14 cellular contexts compared by ENCODE assay signal in the genomic region with DNA sequence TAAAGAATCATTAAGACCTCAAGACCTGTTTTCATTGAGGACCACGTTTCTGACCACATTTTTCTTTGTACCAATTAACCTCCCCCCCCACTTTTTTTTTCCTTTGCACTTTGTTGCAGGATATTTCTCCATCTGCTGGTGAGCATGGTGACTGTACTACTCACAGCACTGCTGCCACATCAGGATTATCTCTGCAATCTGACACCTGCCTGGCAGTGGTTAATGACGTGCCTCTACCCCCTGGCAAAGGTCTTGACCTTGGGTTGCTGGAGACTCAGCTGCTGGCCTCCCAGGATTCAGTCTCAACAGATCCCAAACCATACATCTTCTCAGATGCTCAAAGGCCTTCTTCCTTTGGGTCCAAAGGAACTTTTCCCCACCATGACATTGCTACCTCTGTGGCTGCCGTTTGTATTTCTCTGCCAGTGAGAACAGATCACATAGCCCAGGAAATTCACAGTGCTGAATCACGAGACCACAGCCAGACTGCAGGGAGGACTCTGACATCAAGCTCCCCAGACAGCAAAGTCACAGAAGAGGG. TPM values are rescaled to one million over a fixed set of nuclear protein-coding genes. Genes with fewer than 3 reads are reported as not detected.
DNase-seq lines count a peak whose midpoint lies in the region; ATAC-seq and TF ChIP-seq lines count a peak whose summit lies in the region.
"Had no signal": no experiment of that assay in that cellular context is flagged by ENCODE, and none has a peak within 500 bp of the region (broad histone marks: within the 10 kb centered on the region; RNA-seq: fewer than 3 reads in every experiment).

No MANE protein-coding gene starts in this region.

- H3K36me3 ChIP-seq in effector memory CD4-positive, alpha-beta T cell (ENCODE audit: control insufficient read depth, insufficient read depth, low read length), result peaks cover 17% of the 10 kb centered on the region

- peak; percentile 41; the same call in 1 of the 2 replicates for TF ChIP-seq CTCF in VCaP (conservative IDR thresholded peaks at IDR 0.05)

- no peaks in the 10 kb centered on the region for H3K27me3 ChIP-seq in effector memory CD4-positive, alpha-beta T cell (replicated peaks; ENCODE audit: control insufficient read depth, insufficient read depth, low read length, poor library complexity, severe bottlenecking)
- no peaks in the 10 kb centered on the region for H3K27me3 ChIP-seq in right cardiac atrium (ENCODE audit: control insufficient read depth, insufficient read depth)

- no peaks in the 10 kb centered on the region for H3K9me3 ChIP-seq in effector memory CD4-positive, alpha-beta T cell (ENCODE audit: control insufficient read depth, low read length)
- H3K9me3 ChIP-seq in right cardiac atrium (ENCODE audit: control insufficient read depth, low read length), result no peaks in the 10 kb centered on the region

- ATAC-seq in HG03442 (IDR thresholded peaks at IDR 0.05; ENCODE audit: unreplicated experiment) (no peak), right cardiac atrium (no peak), GM19395 (IDR thresholded peaks at IDR 0.05; ENCODE audit: unreplicated experiment) (no peak)
- ATAC-seq: K562, left cardiac atrium had no signal

- DNase-seq in A172 (ENCODE audit: low spot score), result peak; percentile 5
- peak; percentile 20 for DNase-seq in HT-29 (ENCODE audit: low spot score)
- peak; percentile 15 to 20 (median 19) for DNase-seq in effector memory CD4-positive, alpha-beta T cell
- no peak for DNase-seq in right cardiac atrium
- DNase-seq in foreskin melanocyte, result no peak
- DNase-seq: left cardiac atrium, retina, substantia nigra had no signal

- intact Hi-C loops in right cardiac atrium (cut with DNase I), result no loop called here

- H3K27ac ChIP-seq in VCaP (no peak overlapping the region), right cardiac atrium (ENCODE audit: low read length) (no peak overlapping the region)
- peak overlapping the region; percentile 59 for H3K27ac ChIP-seq in effector memory CD4-positive, alpha-beta T cell (ENCODE audit: insufficient read depth, low read length, poor library complexity, severe bottlenecking)
- H3K27ac ChIP-seq: epithelial cell of prostate had no signal

- peaks cover 43% of the 10 kb centered on the region for H3K4me1 ChIP-seq in effector memory CD4-positive, alpha-beta T cell (ENCODE audit: control insufficient read depth, insufficient read depth, low read length, poor library complexity, severe bottlenecking)
- no peaks in the 10 kb centered on the region for H3K4me1 ChIP-seq in right cardiac atrium (ENCODE audit: control insufficient read depth, insufficient read depth, low read length)

- H3K4me3 ChIP-seq in effector memory CD4-positive, alpha-beta T cell (ENCODE audit: insufficient read depth, low read depth, low read length, poor library complexity, severe bottlenecking), result no peak overlapping the region
- no peak overlapping the region for H3K4me3 ChIP-seq in right cardiac atrium (ENCODE audit: low read length)
- H3K4me3 ChIP-seq: K562 had no signal

- 27% methylated on average over 4 of the region's 4 CpGs for WGBS in right cardiac atrium

RNA-seq across cellular contexts. Expression of gene EDN3, which starts 46.6 kb away (rescaled TPM):
- total RNA-seq in A172 (2014; rRNA removed; shearing (Covaris generic)), result not detected in 2 replicates
- total RNA-seq in HT-29 (2014; rRNA removed; shearing (Covaris generic)), result not detected in 2 replicates
- not detected for total RNA-seq in right cardiac atrium
- polyA plus RNA-seq in right cardiac atrium, result not detected
- total RNA-seq: K562, left cardiac atrium had no signal
- polyA plus RNA-seq: BJ, K562 had no signal

Comparison
In these comparisons a context has a peak if more than half of its experiments do, and no peak if none do; other contexts are left out.
1. DNase-seq: peak in A172 (single experiment), HT-29 (single experiment) and effector memory CD4-positive, alpha-beta T cell (3 of 3); none in right cardiac atrium (0 of 3) and foreskin melanocyte (single experiment).